Comparison of ENCODE assay signal across 17 cellular contexts in genomic region chr11:4032097-4032496, GRCh38.
"Had no signal": no experiment of that assay in that cellular context is flagged by ENCODE, and none has a peak within 500 bp of the region (broad histone marks: within the 10 kb centered on the region; RNA-seq: fewer than 3 reads in every experiment).

No MANE protein-coding gene starts in this region.

- H3K4me1 ChIP-seq: testis had no signal

- H3K27ac ChIP-seq: esophagus squamous epithelium, gastroesophageal sphincter, neutrophil, psoas muscle, right lobe of liver, testis, transverse colon, uterus had no signal

- DNase-seq: dermis blood vessel endothelial cell; esophagus squamous epithelium; foreskin fibroblast; glutamatergic neuron; islet precursor cell; mucosa of descending colon; naive thymus-derived CD8-positive, alpha-beta T cell; psoas muscle; retina; right lobe of liver; stimulated activated CD4-positive, alpha-beta T cell treated with anti-CD3 and anti-CD28 coated beads, Interleukin-4, amount 100 ng/mL, for 1 hour; stimulated activated CD8-positive, alpha-beta memory T cell treated with anti-CD3 and anti-CD28 coated beads, Interleukin-4, amount 100 ng/mL, for 48 hours; testis; transverse colon; uterus had no signal

- H3K4me3 ChIP-seq: esophagus squamous epithelium, gastroesophageal sphincter, mucosa of descending colon, psoas muscle, right lobe of liver, testis, transverse colon, uterus had no signal

- H3K27me3 ChIP-seq: esophagus squamous epithelium, gastroesophageal sphincter, neutrophil, right lobe of liver, testis, transverse colon, uterus had no signal

- H3K9me3 ChIP-seq: esophagus squamous epithelium, gastroesophageal sphincter, neutrophil, testis, transverse colon, uterus had no signal

- H3K36me3 ChIP-seq: gastroesophageal sphincter, right lobe of liver, transverse colon, uterus had no signal
